ENCODE assay signal across 18 cellular contexts in genomic region chr20:34862724-34863123, GRCh38.
"Had no signal": no experiment of that assay in that cellular context is flagged by ENCODE, and none has a peak within 500 bp of the region (broad histone marks: within the 10 kb centered on the region; RNA-seq: fewer than 3 reads in every experiment).

No MANE protein-coding gene starts in this region.

- H3K27me3 ChIP-seq: body of pancreas, foreskin keratinocyte, neutrophil, stomach had no signal

- DNase-seq: activated CD4-positive, alpha-beta T cell treated with anti-CD3 and anti-CD28 coated beads, Interleukin-2, amount 50 U/mL, for 48 hours; activated naive CD4-positive, alpha-beta T cell treated with anti-CD3 and anti-CD28 coated beads for 36 hours; activated T-cell treated with anti-CD3 and anti-CD28 coated beads, Interleukin-2, amount 50 U/mL, for 1 hour; body of pancreas; dermis blood vessel endothelial cell; foreskin keratinocyte; glutamatergic neuron; left ventricle myocardium superior; naive thymus-derived CD4-positive, alpha-beta T cell; small intestine; stimulated activated CD4-positive, alpha-beta T cell treated with anti-CD3 and anti-CD28 coated beads, Interleukin-15, amount 100 ng/mL, for 24 hours; stimulated activated CD4-positive, alpha-beta T cell treated with anti-CD3 and anti-CD28 coated beads, Interleukin-2, amount 100 ng/mL, for 48 hours; stomach; T-helper 2 cell; trophoblast cell; WERI-Rb-1 had no signal

- H3K4me1 ChIP-seq: foreskin keratinocyte had no signal

- H3K36me3 ChIP-seq: neutrophil had no signal

- H3K9me3 ChIP-seq: body of pancreas, neutrophil, stomach had no signal

- FAIRE-seq: small intestine had no signal

- ATAC-seq: body of pancreas; foreskin keratinocyte; naive thymus-derived CD4-positive, alpha-beta T cell had no signal

- H3K27ac ChIP-seq: epithelial cell of prostate, foreskin keratinocyte, neutrophil, stomach, WERI-Rb-1 had no signal

- H3K4me3 ChIP-seq: body of pancreas, stomach had no signal
